ENCODE assay signal across 17 cellular contexts in genomic region chr5:16600949-16601348, GRCh38. TPM values are rescaled to one million over a fixed set of nuclear protein-coding genes. Genes with fewer than 3 reads are reported as not detected.
DNase-seq lines count a peak whose midpoint lies in the region; ATAC-seq and TF ChIP-seq lines count a peak whose summit lies in the region.
"Had no signal": no experiment of that assay in that cellular context is flagged by ENCODE, and none has a peak within 500 bp of the region (broad histone marks: within the 10 kb centered on the region; RNA-seq: fewer than 3 reads in every experiment).

No MANE protein-coding gene starts in this region.

- in situ Hi-C loops in GM23248 (cut with MboI) = no loop called here

- peak overlapping the region; percentile 41 for H3K4me2 ChIP-seq in BLaER1
- H3K4me2 ChIP-seq in GM23248 (ENCODE audit: unreplicated experiment) = no peak overlapping the region

- H3K36me3 Mint-ChIP-seq in brain = peaks cover 31% of the 10 kb centered on the region
- H3K36me3 Mint-ChIP-seq in naive thymus-derived CD8-positive, alpha-beta T cell = peaks cover 5 to 64% (median 26%) of the 10 kb centered on the region in 3 donors

- no peak for ATAC-seq in naive thymus-derived CD8-positive, alpha-beta T cell

- TF ChIP-seq POLR2A in erythroblast (IDR thresholded peaks at IDR 0.05; ENCODE audit: low read length) = no peak

- peak overlapping the region; percentile 47; the same call in 1 of the 2 replicates for H2AFZ ChIP-seq in GM23248

- H3K9ac ChIP-seq in BLaER1 (no peak overlapping the region), GM23248 (no peak overlapping the region; the same call in 1 of the 2 replicates)

- no peak overlapping the region for H3K4me3 Mint-ChIP-seq in brain
- H3K4me3 Mint-ChIP-seq in naive thymus-derived CD8-positive, alpha-beta T cell = peak overlapping the region in 6 of 10 donors; percentile 10 to 66 (median 54)
- H3K4me3 Mint-ChIP-seq: activated naive CD4-positive, alpha-beta T cell treated with anti-CD3 and anti-CD28 coated beads for 36 hours had no signal

- no peaks in the 10 kb centered on the region for H3K9me2 ChIP-seq in GM23248 (ENCODE audit: insufficient read depth)

- H3K4me1 Mint-ChIP-seq in brain = peaks cover 39% of the 10 kb centered on the region
- peaks cover 54 to 93% (median 83%) of the 10 kb centered on the region in 4 donors for H3K4me1 Mint-ChIP-seq in naive thymus-derived CD8-positive, alpha-beta T cell

- POLR2A ChIA-PET in naive thymus-derived CD8-positive, alpha-beta T cell (lab: Charles Lee) = no interaction called here

- H3F3A ChIP-seq in GM23248 (ENCODE audit: insufficient read depth) = no peaks in the 10 kb centered on the region

- peak overlapping the region in 3 of 5 experiments; percentile 14 to 42 (median 20) for H3K27ac Mint-ChIP-seq in brain
- peak overlapping the region in 9 of 10 donors; percentile 37 to 88 (median 74) for H3K27ac Mint-ChIP-seq in naive thymus-derived CD8-positive, alpha-beta T cell
- H3K27ac Mint-ChIP-seq: activated naive CD4-positive, alpha-beta T cell treated with anti-CD3 and anti-CD28 coated beads for 36 hours had no signal

- H4K20me1 ChIP-seq in BLaER1 (peaks cover 74% of the 10 kb centered on the region), GM23248 (ENCODE audit: insufficient read depth) (no peaks in the 10 kb centered on the region)

- no peak for TF ChIP-seq CTCF in brain (conservative IDR thresholded peaks at IDR 0.05)

- H3K27ac ChIP-seq in BLaER1 = no peak overlapping the region
- no peak overlapping the region for H3K27ac ChIP-seq in GM23248
- H3K27ac ChIP-seq: brain microvascular endothelial cell, neutrophil, spleen, testis had no signal

- DNase-seq in GM23248 (peak; percentile 44), hypothalamus (lab: John Stamatoyannopoulos, UW) (no peak), DMS153 (lab: John Stamatoyannopoulos, UW) (no peak), erythroblast (lab: John Stamatoyannopoulos, UW) (no peak)
- no peak for DNase-seq in naive thymus-derived CD8-positive, alpha-beta T cell
- DNase-seq: activated CD4-positive, alpha-beta T cell treated with anti-CD3 and anti-CD28 coated beads for 4 hours; activated naive CD4-positive, alpha-beta T cell treated with anti-CD3 and anti-CD28 coated beads for 36 hours; NCI-H2081 treated with DMSO at 0.1 percent for 48 hours; NK-92 treated with Interleukin-12 subunit alpha and Interleukin-12 subunit beta, amount 100 ng/mL, for 24 hours; stimulated activated CD8-positive, alpha-beta memory T cell treated with anti-CD3 and anti-CD28 coated beads, Interleukin-4, amount 100 ng/mL, for 48 hours had no signal

- H3K4me1 ChIP-seq in BLaER1 (peaks cover 26% of the 10 kb centered on the region), GM23248 (ENCODE audit: insufficient read depth) (0 out of 2 replicates have a peak, but pooled peaks cover 5% of the 10 kb centered on the region)

- no peaks in the 10 kb centered on the region for H3K79me2 ChIP-seq in GM23248 (ENCODE audit: insufficient read depth)

- H3K36me3 ChIP-seq in BLaER1 (peaks cover 65% of the 10 kb centered on the region), GM23248 (ENCODE audit: low read depth) (no peaks in the 10 kb centered on the region)
- H3K36me3 ChIP-seq: brain microvascular endothelial cell, spleen had no signal

- peaks cover 0 to 5% (median 0%) of the 10 kb centered on the region in 5 experiments for H3K9me3 Mint-ChIP-seq in brain
- no peaks in the 10 kb centered on the region for H3K9me3 Mint-ChIP-seq in naive thymus-derived CD8-positive, alpha-beta T cell
- H3K9me3 Mint-ChIP-seq: activated naive CD4-positive, alpha-beta T cell treated with anti-CD3 and anti-CD28 coated beads for 36 hours had no signal

- WGBS in GM23248 (ENCODE audit: low coverage in 1 of 2, low lambda C conversion rate in 2 of 2, missing lambda C conversion rate in 2 of 2), 2 experiments = 62 to 63% methylated on average over 5 of the region's 5 CpGs

- no peaks in the 10 kb centered on the region for H3K27me3 ChIP-seq in BLaER1
- H3K27me3 ChIP-seq in GM23248 (replicated peaks; ENCODE audit: insufficient read depth) = peaks cover 9% of the 10 kb centered on the region
- H3K27me3 ChIP-seq: brain microvascular endothelial cell, neutrophil, spleen, testis had no signal

- H3K4me3 ChIP-seq in BLaER1 (no peak overlapping the region), GM23248 (no peak overlapping the region)
- H3K4me3 ChIP-seq: spleen, testis had no signal

- no peaks in the 10 kb centered on the region for H3K27me3 Mint-ChIP-seq in brain
- H3K27me3 Mint-ChIP-seq in naive thymus-derived CD8-positive, alpha-beta T cell = no peaks in the 10 kb centered on the region

- H3K9me3 ChIP-seq in BLaER1 (peaks cover 6% of the 10 kb centered on the region; the same call in 1 of the 2 replicates), GM23248 (ENCODE audit: low read depth) (no peaks in the 10 kb centered on the region)
- H3K9me3 ChIP-seq: neutrophil, spleen, testis had no signal

RNA-seq across cellular contexts. Expression of gene RETREG1, which starts 15.8 kb away (rescaled TPM):
- 0.22 and 5.1 TPM in 2 replicates for total RNA-seq in GM23248 (2014; rRNA removed; shearing (Covaris generic))
- polyA plus RNA-seq in GM23248 (2016; fragmentation: Nextera tagmentation; extraction: Ambion mirVana) = 0.93 and 1.1 TPM in 2 replicates
- polyA plus RNA-seq in brain (ENCODE audit: insufficient read depth, low read depth, low replicate concordance) = 34.4 TPM
- 10 to 100 TPM; 78.3 to 78.7 TPM for total RNA-seq in naive thymus-derived CD8-positive, alpha-beta T cell
- 100 to 1,000 TPM in 2 of 3 donors, 10 to 100 TPM in 1; 69.9 to 129 (median 126) TPM for polyA plus RNA-seq in naive thymus-derived CD8-positive, alpha-beta T cell
- total RNA-seq: dermis microvascular lymphatic vessel endothelial cell had no signal

Comparison
In these comparisons a context has a peak if more than half of its experiments do, and no peak if none do; other contexts are left out.
1. H3K4me3 Mint-ChIP-seq: peak in naive thymus-derived CD8-positive, alpha-beta T cell (6 of 10); none in brain (0 of 5).
2. RNA of gene RETREG1, which starts 15.8 kb away (polyA plus RNA-seq): 69.9 to 129 TPM in naive thymus-derived CD8-positive, alpha-beta T cell and 34.4 TPM in brain (single experiment); 0.93 to 1.1 TPM in GM23248; every median in the first group is over 10 times any median in the second.